In genomic region chr2:28665041-28665704, GRCh38 we compare ENCODE assay signal across 8 cellular contexts.
DNase-seq lines count a peak whose midpoint lies in the region; ATAC-seq and TF ChIP-seq lines count a peak whose summit lies in the region.

No MANE protein-coding gene starts in this region.

- H2AFZ ChIP-seq in trophoblast cell (ENCODE audit: insufficient read depth, low read length, poor library complexity) = peak overlapping the region; percentile 5

- H3K14ac ChIP-seq in trophoblast cell (ENCODE audit: low read length) = peak overlapping the region; percentile 55

- ATAC-seq in HG02798 (IDR thresholded peaks at IDR 0.05; ENCODE audit: poor library complexity, unreplicated experiment) = no peak

- H3K4me1 ChIP-seq in BE2C (peaks cover 27% of the 10 kb centered on the region), trophoblast cell (ENCODE audit: control insufficient read depth in 1 of 2, insufficient read depth in 2 of 2, low read length in 2 of 2) (peaks cover 17 to 25% of the 10 kb centered on the region in 2 experiments)

- WGBS in trophoblast cell (ENCODE audit: extremely low coverage, insufficient coverage, insufficient read length) = no CpG with 5 or more reads among the region's 8 CpGs

- H3K27me3 ChIP-seq in BE2C (no peaks in the 10 kb centered on the region), trophoblast cell (ENCODE audit: insufficient read depth, low read length) (no peaks in the 10 kb centered on the region)

- H2BK5ac ChIP-seq in trophoblast cell (ENCODE audit: low read depth, low read length, poor library complexity) = peak overlapping the region; percentile 45

- H4K12ac ChIP-seq in trophoblast cell (ENCODE audit: low read depth, low read length) = no peak overlapping the region

- peak overlapping the region; percentile 55 for H2BK120ac ChIP-seq in trophoblast cell (ENCODE audit: insufficient read depth, low read length, poor library complexity)

- TF ChIP-seq CTCF in BE2C (IDR thresholded peaks at IDR 0.05; ENCODE audit: low read depth, low read length) (no peak), fibroblast of pulmonary artery (IDR thresholded peaks at IDR 0.05; ENCODE audit: low read length, missing control alignments) (no peak)

- H3K79me1 ChIP-seq in trophoblast cell (ENCODE audit: low read length) = peaks cover 26% of the 10 kb centered on the region

- H3K9ac ChIP-seq in trophoblast cell (ENCODE audit: low read length) = no peak overlapping the region

- peak overlapping the region; percentile 78 for H4K91ac ChIP-seq in trophoblast cell (ENCODE audit: low read depth, low read length)

- H3K4me3 ChIP-seq in BE2C (ENCODE audit: low read depth, low read length) (peak overlapping the region; percentile 28), fibroblast of pulmonary artery (replicated peaks; ENCODE audit: low read depth, low read length) (no peak overlapping the region), trophoblast cell (ENCODE audit: low read depth, low read length) (no peak overlapping the region)

- peak overlapping the region; percentile 58 for H3K27ac ChIP-seq in trophoblast cell (ENCODE audit: low read depth, low read length)

- H3K79me2 ChIP-seq in trophoblast cell (ENCODE audit: control insufficient read depth, insufficient read depth, low read length, poor library complexity) = peaks cover 1% of the 10 kb centered on the region

- peak overlapping the region; percentile 75 for H2BK12ac ChIP-seq in trophoblast cell (ENCODE audit: low read length)

- peak overlapping the region; percentile 59 for H4K8ac ChIP-seq in trophoblast cell (ENCODE audit: low read depth, low read length)

- H3K4me2 ChIP-seq in trophoblast cell (ENCODE audit: low read length) = no peak overlapping the region

- peak overlapping the region; percentile 67 for H3K18ac ChIP-seq in trophoblast cell (ENCODE audit: low read length)

- peak overlapping the region; percentile 42 for H2AK5ac ChIP-seq in trophoblast cell (ENCODE audit: low read length)

- H3K4ac ChIP-seq in trophoblast cell (ENCODE audit: low read depth, low read length) = peak overlapping the region; percentile 20

- DNase-seq in BE2C = peak; percentile 87
- DNase-seq in SHP77 (lab: John Stamatoyannopoulos, UW) = peak; percentile 45 to 81
- DNase-seq in fibroblast of pulmonary artery (ENCODE audit: low read depth) = peak; percentile 93
- DNase-seq in trophoblast cell = no peak
- DNase-seq in HuH-7 (ENCODE audit: low spot score) = no peak
- DNase-seq in stimulated activated naive CD4-positive, alpha-beta T cell (lab: John Stamatoyannopoulos, UW) = no peak
- DNase-seq in UCSD-AML1 (lab: John Stamatoyannopoulos, UW; ENCODE audit: unreplicated experiment) = no peak

- no peak overlapping the region for H3K23ac ChIP-seq in trophoblast cell (ENCODE audit: low read length)

- no peaks in the 10 kb centered on the region for H3K36me3 ChIP-seq in BE2C
- H3K36me3 ChIP-seq in trophoblast cell (ENCODE audit: control insufficient read depth in 1 of 2, insufficient read depth in 2 of 2, low read length in 2 of 2) = no peaks in the 10 kb centered on the region

- H3K9me3 ChIP-seq in BE2C (no peaks in the 10 kb centered on the region), trophoblast cell (ENCODE audit: insufficient read depth, low read depth, low read length) (no peaks in the 10 kb centered on the region)

Comparison
In these comparisons a context has a peak if more than half of its experiments do, and no peak if none do; other contexts are left out.
1. DNase-seq: peak in BE2C (single experiment), SHP77 (2 of 2) and fibroblast of pulmonary artery (single experiment); none in trophoblast cell (0 of 2), HuH-7 (single experiment), stimulated activated naive CD4-positive, alpha-beta T cell (0 of 6) and UCSD-AML1 (single experiment).